8 cellular contexts compared by ENCODE assay signal in the genomic region with DNA sequence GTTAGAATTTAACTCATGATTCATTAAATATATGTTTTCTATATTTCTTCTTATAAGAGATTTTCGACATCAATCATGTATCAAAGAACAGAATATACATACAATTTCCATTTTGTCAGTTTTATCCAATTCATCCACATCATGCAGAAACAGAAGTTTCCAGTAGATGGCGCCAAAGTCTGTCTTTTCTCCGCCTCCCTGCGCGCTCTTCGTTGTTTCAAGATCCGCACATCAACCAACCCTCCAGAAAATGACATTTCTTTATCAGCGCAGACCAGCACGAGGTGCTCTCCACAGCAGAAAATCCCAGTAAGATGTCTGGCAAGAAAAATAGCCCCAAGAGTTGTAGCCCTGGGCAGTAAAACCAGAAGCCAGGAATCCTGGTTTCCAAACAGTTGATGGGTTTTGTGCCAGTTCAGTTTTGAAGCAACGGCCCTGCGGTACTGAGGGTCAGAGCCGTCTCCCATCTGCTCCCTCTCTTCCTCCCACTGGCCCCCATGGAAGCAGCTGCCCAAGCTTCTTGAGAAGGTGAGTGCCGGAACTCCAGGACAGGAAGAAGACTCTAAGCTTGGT. TPM values are rescaled to one million over a fixed set of nuclear protein-coding genes. Genes with fewer than 3 reads are reported as not detected.
DNase-seq lines count a peak whose midpoint lies in the region; ATAC-seq and TF ChIP-seq lines count a peak whose summit lies in the region.

No MANE protein-coding gene starts in this region.

- H3K27me3 ChIP-seq in HAP-1 (ENCODE audit: low read depth), result no peaks in the 10 kb centered on the region
- peaks cover 4% of the 10 kb centered on the region for H3K27me3 ChIP-seq in lower lobe of right lung (ENCODE audit: low read depth)

- DNase-seq in COLO668 (lab: John Stamatoyannopoulos, UW; ENCODE audit: unreplicated experiment) (peak; percentile 51), HAP-1 (ENCODE audit: low spot score in 2 of 2) (peak; percentile 66 to 74), NCI-H446 (lab: John Stamatoyannopoulos, UW) (peak; percentile 4 to 58), dermis blood vessel endothelial cell (peak; percentile 81), lower lobe of right lung (no peak)
- peak; percentile 72 for DNase-seq in activated CD4-positive, alpha-beta T cell treated with anti-CD3 and anti-CD28 coated beads for 48 hours
- DNase-seq in stimulated activated CD8-positive, alpha-beta memory T cell treated with anti-CD3 and anti-CD28 coated beads, Interleukin-4, amount 100 ng/mL, for 1 hour (ENCODE audit: low read depth in 2 of 2, low spot score in 1 of 2), result peak; percentile 26 to 29

- H3K4me3 ChIP-seq in HAP-1 (no peak overlapping the region), lower lobe of right lung (no peak overlapping the region)

- H3K9me3 ChIP-seq in HAP-1 (no peaks in the 10 kb centered on the region), lower lobe of right lung (no peaks in the 10 kb centered on the region)

- H3K27ac ChIP-seq in lower lobe of right lung, result no peak overlapping the region

- peak; percentile 83 for TF ChIP-seq CTCF in lower lobe of right lung (IDR thresholded peaks at IDR 0.05)

- ATAC-seq in lower lobe of right lung (peak in 1 of 2 donors; percentile 57), HG03025 (IDR thresholded peaks at IDR 0.05; ENCODE audit: low FRiP score, unreplicated experiment) (no peak)

- H3K36me3 ChIP-seq in HAP-1 (replicated peaks) (no peaks in the 10 kb centered on the region), lower lobe of right lung (no peaks in the 10 kb centered on the region)

- H3K4me1 ChIP-seq in HAP-1, result no peaks in the 10 kb centered on the region
- H3K4me1 ChIP-seq in lower lobe of right lung, result no peaks in the 10 kb centered on the region

- intact Hi-C loops in lower lobe of right lung (cut with DNase I), result no loop called here

- in situ Hi-C loops in HAP-1 (cut with MboI; ENCODE audit: low sequenced_read_pairs), result loop anchor here (10.0 to 25.0 kb wide), 2 partner anchors 431 to 759 kb away; no protein-coding TSS in a partner anchor

RNA-seq across cellular contexts. Expression of a gene that starts 38.6 kb away (rescaled TPM):
- total RNA-seq in dermis blood vessel endothelial cell (6.1 and 10.2 TPM in 2 replicates), lower lobe of right lung (38.3 TPM)

RNA-seq across cellular contexts. Expression of a gene that starts 38.8 kb away (rescaled TPM):
- total RNA-seq in dermis blood vessel endothelial cell (196 and 425 TPM in 2 replicates), lower lobe of right lung (46.6 TPM)
